In genomic region chr19:55654833-55655647, GRCh38 we compare ENCODE assay signal across 8 cellular contexts. TPM values are rescaled to one million over a fixed set of nuclear protein-coding genes. Genes with fewer than 3 reads are reported as not detected.
A peak's percentile ranks its signal among the peaks of the same experiment; 100 is the strongest.
DNase-seq lines count a peak whose midpoint lies in the region; ATAC-seq, FAIRE-seq and TF ChIP-seq lines count a peak whose summit lies in the region.

Gene U2AF2 (plus strand): TSS chr19:55655035. CDS start chr19:55655105, 70 bp downstream.

- ATAC-seq in GM18873 (IDR thresholded peaks at IDR 0.05; ENCODE audit: low FRiP score, unreplicated experiment) (peak; percentile 27), HG03135 (IDR thresholded peaks at IDR 0.05; ENCODE audit: unreplicated experiment) (peak; percentile 34)
- ATAC-seq in activated CD4-positive, CD25-positive, alpha-beta regulatory T cell treated with anti-CD3 and anti-CD28 coated beads, Interleukin-2, amount 50 U/mL, for 24 hours, result peak; percentile 40 to 48

- H3K36me3 ChIP-seq in kidney (ENCODE audit: control insufficient read depth in 1 of 2, insufficient read depth in 2 of 2, low read length in 2 of 2), result no peaks in the 10 kb centered on the region

- FAIRE-seq in kidney (lab: Jason Lieb, UNC), result no peak

- H3K4me1 ChIP-seq in kidney (ENCODE audit: control insufficient read depth in 1 of 2, insufficient read depth in 1 of 2, low read depth in 1 of 2, low read length in 2 of 2), result peaks cover 10 to 29% of the 10 kb centered on the region in 2 donors

- H3K9me3 ChIP-seq in kidney (ENCODE audit: control insufficient read depth in 1 of 2, low read length in 2 of 2), result no peaks in the 10 kb centered on the region

- H3K4me3 ChIP-seq in kidney (ENCODE audit: low read length in 2 of 2), result peak within 1 kb of the TSS; percentile 95 to 96

- H3K9ac ChIP-seq in kidney (ENCODE audit: low read length in 2 of 2), result peak within 1 kb of the TSS; percentile 96 to 98

- intact Hi-C loops in kidney (cut with DNase I), result no loop called here

- peak within 1 kb of the TSS; percentile 99 for H3K27ac ChIP-seq in kidney (ENCODE audit: low read depth in 2 of 2, low read length in 2 of 2)

- TF ChIP-seq CTCF in kidney (IDR thresholded peaks at IDR 0.05; ENCODE audit: borderline replicate concordance, extremely low read depth, insufficient read depth), result no peak

- peak; percentile 98 for DNase-seq in AG08395 (ENCODE audit: low spot score)
- peak; percentile 86 for DNase-seq in NCI-H345 (lab: John Stamatoyannopoulos, UW)
- peak; percentile 93 for DNase-seq in cerebellar cortex (ENCODE audit: low spot score)
- DNase-seq in kidney, result peak; percentile 99
- peak; percentile 96 for DNase-seq in stimulated activated CD4-positive, alpha-beta T cell treated with anti-CD3 and anti-CD28 coated beads, Interleukin-15, amount 100 ng/mL, for 24 hours

RNA-seq across cellular contexts. Expression of gene U2AF2, which starts in this region (rescaled TPM):
- 161 TPM for total RNA-seq in kidney
- polyA plus RNA-seq in kidney (ENCODE audit: insufficient read depth, low read depth, low replicate concordance), result 54.8 TPM

Comparison
In these comparisons a context has a peak if more than half of its experiments do, and no peak if none do; other contexts are left out.
1. Peak in every context shown above with its lines: DNase-seq, ATAC-seq, H3K4me3 ChIP-seq and H3K27ac ChIP-seq.